ENCODE assay signal across 8 cellular contexts in genomic region chr12:120012067-120012621, GRCh38. TPM values are rescaled to one million over a fixed set of nuclear protein-coding genes. Genes with fewer than 3 reads are reported as not detected.
DNase-seq lines count a peak whose midpoint lies in the region; ATAC-seq and TF ChIP-seq lines count a peak whose summit lies in the region.

No MANE protein-coding gene starts in this region.

- no peaks in the 10 kb centered on the region for H3K9me3 ChIP-seq in CD4-positive, CD25-positive, alpha-beta regulatory T cell (ENCODE audit: control insufficient read depth in 2 of 2, low read length in 2 of 2)
- H3K9me3 ChIP-seq in endodermal cell (ENCODE audit: control insufficient read depth, low read length), result no peaks in the 10 kb centered on the region

- peak; percentile 52 to 71 for ATAC-seq in CD4-positive, CD25-positive, alpha-beta regulatory T cell (ENCODE audit: low read depth in 2 of 2)
- peak; percentile 78 for ATAC-seq in GM19467 (IDR thresholded peaks at IDR 0.05; ENCODE audit: unreplicated experiment)
- peak; percentile 87 for ATAC-seq in HG03432 (IDR thresholded peaks at IDR 0.05; ENCODE audit: unreplicated experiment)

- peaks cover 11% of the 10 kb centered on the region for H3K36me3 ChIP-seq in CD4-positive, CD25-positive, alpha-beta regulatory T cell (ENCODE audit: control insufficient read depth, insufficient read depth, low read length)
- H3K36me3 ChIP-seq in endodermal cell (ENCODE audit: control insufficient read depth, insufficient read depth, low read length), result no peaks in the 10 kb centered on the region

- peak overlapping the region; percentile 79 for H3K4me3 ChIP-seq in CD4-positive, CD25-positive, alpha-beta regulatory T cell (ENCODE audit: low read depth, low read length)
- H3K4me3 ChIP-seq in endodermal cell (ENCODE audit: low read length), result no peak overlapping the region

- H3K27ac Mint-ChIP-seq in CD4-positive, CD25-positive, alpha-beta regulatory T cell, result peak overlapping the region; percentile 89 to 99 (median 96)
- H3K27ac Mint-ChIP-seq in activated CD4-positive, alpha-beta T cell treated with anti-CD3 and anti-CD28 coated beads, Interleukin-2, amount 10 ng/mL, durations not matched to agents 24 days and 14 days, result peak overlapping the region; percentile 96
- no peak overlapping the region for H3K27ac Mint-ChIP-seq in endodermal cell

- WGBS in endodermal cell (ENCODE audit: insufficient coverage in 1 of 2, insufficient read length in 1 of 2), 2 experiments, result 91 to 100% methylated on average over 2 to 7 of the region's 10 CpGs

- H3K27me3 Mint-ChIP-seq in CD4-positive, CD25-positive, alpha-beta regulatory T cell, result no peaks in the 10 kb centered on the region
- H3K27me3 Mint-ChIP-seq in activated CD4-positive, alpha-beta T cell treated with anti-CD3 and anti-CD28 coated beads, Interleukin-2, amount 10 ng/mL, durations not matched to agents 24 days and 14 days, result no peaks in the 10 kb centered on the region
- no peaks in the 10 kb centered on the region for H3K27me3 Mint-ChIP-seq in endodermal cell (ENCODE audit: insufficient read depth)

- peaks cover 0 to 2% (median 0%) of the 10 kb centered on the region in 7 donors for H3K9me3 Mint-ChIP-seq in CD4-positive, CD25-positive, alpha-beta regulatory T cell
- H3K9me3 Mint-ChIP-seq in activated CD4-positive, alpha-beta T cell treated with anti-CD3 and anti-CD28 coated beads, Interleukin-2, amount 10 ng/mL, durations not matched to agents 24 days and 14 days, result peaks cover 3% of the 10 kb centered on the region
- H3K9me3 Mint-ChIP-seq in endodermal cell, result peaks cover 5% of the 10 kb centered on the region

- intact Hi-C loops in activated CD4-positive, alpha-beta T cell treated with anti-CD3 and anti-CD28 coated beads, Interleukin-2, amount 10 ng/mL, durations not matched to agents 24 days and 14 days (cut with micrococcal nuclease), result loop anchor here (1.0 to 2.0 kb wide), 5 partner anchors 24 to 281 kb away; partner anchors contain the start of gene RNU4-1

- no peak for TF ChIP-seq CTCF in endodermal cell (conservative IDR thresholded peaks at IDR 0.05)

- peak overlapping the region; percentile 2 to 76 (median 67) for H3K4me3 Mint-ChIP-seq in CD4-positive, CD25-positive, alpha-beta regulatory T cell
- peak overlapping the region; percentile 75 for H3K4me3 Mint-ChIP-seq in activated CD4-positive, alpha-beta T cell treated with anti-CD3 and anti-CD28 coated beads, Interleukin-2, amount 10 ng/mL, durations not matched to agents 24 days and 14 days
- H3K4me3 Mint-ChIP-seq in endodermal cell, result no peak overlapping the region

- DNase-seq in CD4-positive, CD25-positive, alpha-beta regulatory T cell, result peak; percentile 73 to 84 (median 81)
- DNase-seq in activated CD4-positive, alpha-beta T cell treated with anti-CD3 and anti-CD28 coated beads, Interleukin-2, amount 10 ng/mL, durations not matched to agents 24 days and 14 days, result peak; percentile 95
- DNase-seq in endodermal cell, result peak; percentile 64
- DNase-seq in stimulated activated CD8-positive, alpha-beta memory T cell treated with anti-CD3 and anti-CD28 coated beads, Interleukin-15, amount 100 ng/mL, for 1 hour (ENCODE audit: low read depth), result peak; percentile 56
- DNase-seq in DMS153 (lab: John Stamatoyannopoulos, UW), result no peak
- DNase-seq in NCI-H1048 (lab: John Stamatoyannopoulos, UW), result no peak

- H3K9ac ChIP-seq in endodermal cell (ENCODE audit: extremely low read depth, low read length, poor library complexity, severe bottlenecking), result no peak overlapping the region

- H3K36me3 Mint-ChIP-seq in CD4-positive, CD25-positive, alpha-beta regulatory T cell, result peaks cover 9% of the 10 kb centered on the region
- H3K36me3 Mint-ChIP-seq in activated CD4-positive, alpha-beta T cell treated with anti-CD3 and anti-CD28 coated beads, Interleukin-2, amount 10 ng/mL, durations not matched to agents 24 days and 14 days (ENCODE audit: low read depth), result peaks cover 57% of the 10 kb centered on the region
- H3K36me3 Mint-ChIP-seq in endodermal cell (ENCODE audit: low read depth), result peaks cover 11% of the 10 kb centered on the region

- H3K27me3 ChIP-seq in CD4-positive, CD25-positive, alpha-beta regulatory T cell (ENCODE audit: control insufficient read depth, insufficient read depth, low read length), result no peaks in the 10 kb centered on the region
- H3K27me3 ChIP-seq in endodermal cell (ENCODE audit: control insufficient read depth, insufficient read depth, low read length, poor library complexity, severe bottlenecking), result no peaks in the 10 kb centered on the region

- H3K4me1 Mint-ChIP-seq in CD4-positive, CD25-positive, alpha-beta regulatory T cell, result peaks cover 37 to 87% (median 61%) of the 10 kb centered on the region in 4 donors
- peaks cover 70% of the 10 kb centered on the region for H3K4me1 Mint-ChIP-seq in activated CD4-positive, alpha-beta T cell treated with anti-CD3 and anti-CD28 coated beads, Interleukin-2, amount 10 ng/mL, durations not matched to agents 24 days and 14 days
- peaks cover 12% of the 10 kb centered on the region for H3K4me1 Mint-ChIP-seq in endodermal cell

- H3K27ac ChIP-seq in CD4-positive, CD25-positive, alpha-beta regulatory T cell (ENCODE audit: insufficient read depth, low read length, poor library complexity, severe bottlenecking), result peak overlapping the region; percentile 94
- no peak overlapping the region for H3K27ac ChIP-seq in endodermal cell (ENCODE audit: low read depth, low read length)

- H3K4me1 ChIP-seq in CD4-positive, CD25-positive, alpha-beta regulatory T cell (ENCODE audit: control insufficient read depth, insufficient read depth, low read length, poor library complexity, severe bottlenecking), result peaks cover 65% of the 10 kb centered on the region
- peaks cover 2% of the 10 kb centered on the region for H3K4me1 ChIP-seq in endodermal cell (ENCODE audit: control insufficient read depth, insufficient read depth, low read length)

RNA-seq across cellular contexts. Expression of gene BICDL1, which starts 23.1 kb away (rescaled TPM):
- 134 TPM for total RNA-seq in CD4-positive, CD25-positive, alpha-beta regulatory T cell
- polyA plus RNA-seq in CD4-positive, CD25-positive, alpha-beta regulatory T cell, result 1 to 10 TPM in 3 of 4 donors, under 1 TPM in 1; 0.93 to 1.9 (median 1.4) TPM
- total RNA-seq in activated CD4-positive, alpha-beta T cell treated with anti-CD3 and anti-CD28 coated beads, Interleukin-2, amount 10 ng/mL, durations not matched to agents 24 days and 14 days, result 148 and 154 TPM in 2 replicates
- total RNA-seq in endodermal cell, result 10 to 100 TPM; 14.5 to 22.3 TPM
- 6.8 TPM for polyA plus RNA-seq in endodermal cell (2013, experiment 1 of 2)
- polyA plus RNA-seq in endodermal cell (2013, experiment 2 of 2), result 5.6 TPM

Comparison
In these comparisons a context has a peak if more than half of its experiments do, and no peak if none do; other contexts are left out.
1. DNase-seq: peak in CD4-positive, CD25-positive, alpha-beta regulatory T cell (3 of 3), activated CD4-positive, alpha-beta T cell treated with anti-CD3 and anti-CD28 coated beads, Interleukin-2, amount 10 ng/mL, durations not matched to agents 24 days and 14 days (single experiment), endodermal cell (single experiment) and stimulated activated CD8-positive, alpha-beta memory T cell treated with anti-CD3 and anti-CD28 coated beads, Interleukin-15, amount 100 ng/mL, for 1 hour (single experiment); none in DMS153 (single experiment) and NCI-H1048 (single experiment).
2. Peak in every context shown above with its lines, with median percentiles within 50 percentile points of each other: ATAC-seq.